Comparison of ENCODE assay signal across 14 cellular contexts in genomic region chr4:29653221-29653620, GRCh38.
A peak's percentile ranks its signal among the peaks of the same experiment; 100 is the strongest.
DNase-seq lines count a peak whose midpoint lies in the region; ATAC-seq and TF ChIP-seq lines count a peak whose summit lies in the region.
"Had no signal": no experiment of that assay in that cellular context is flagged by ENCODE, and none has a peak within 500 bp of the region (broad histone marks: within the 10 kb centered on the region; RNA-seq: fewer than 3 reads in every experiment).

No MANE protein-coding gene starts in this region.

- H3K4me1 Mint-ChIP-seq in GM23338 (peaks cover 7% of the 10 kb centered on the region; the same call in 2 of the 3 replicates), WTC11 (peaks cover 8% of the 10 kb centered on the region), endothelial cell (ENCODE audit: unreplicated experiment) (no peaks in the 10 kb centered on the region)

- H3K27ac Mint-ChIP-seq in GM23338 (no peak overlapping the region), WTC11 (no peak overlapping the region), endothelial cell (ENCODE audit: unreplicated experiment) (no peak overlapping the region)
- H3K27ac Mint-ChIP-seq: CD4-positive, alpha-beta T cell had no signal

- H3K27me3 Mint-ChIP-seq in GM23338 (ENCODE audit: insufficient read depth, low read depth, poor library complexity) (peaks cover 2% of the 10 kb centered on the region), WTC11 (ENCODE audit: low read depth) (no peaks in the 10 kb centered on the region), endothelial cell (ENCODE audit: unreplicated experiment) (no peaks in the 10 kb centered on the region)
- H3K27me3 Mint-ChIP-seq: CD4-positive, alpha-beta T cell had no signal

- no peak overlapping the region; the same call in 1 of the 2 replicates for H2AFZ ChIP-seq in GM23338

- no CpG with 5 or more reads among the region's 6 CpGs for WGBS in mesendoderm (ENCODE audit: extremely low coverage, insufficient coverage, low lambda C conversion rate)
- WGBS in ovary, 3 donors: 87 to 91% (median 88%) methylated on average over 6 of the region's 6 CpGs

- peaks cover 3% of the 10 kb centered on the region for H3K4me1 ChIP-seq in A673 (ENCODE audit: insufficient read depth, low read length, poor library complexity, severe bottlenecking)
- no peaks in the 10 kb centered on the region for H3K4me1 ChIP-seq in GM23338 (ENCODE audit: insufficient read depth)
- no peaks in the 10 kb centered on the region for H3K4me1 ChIP-seq in mesendoderm (ENCODE audit: control insufficient read depth, low read depth, low read length)
- H3K4me1 ChIP-seq in ovary (ENCODE audit: insufficient read depth): no peaks in the 10 kb centered on the region
- H3K4me1 ChIP-seq: Caco-2, HAP-1 had no signal

- H2BK120ac ChIP-seq in mesendoderm (ENCODE audit: low read depth, low read length): no peak overlapping the region

- ATAC-seq in GM23338: no peak
- ATAC-seq in WTC11: peak; percentile 32; the same call in 1 of the 2 replicates
- no peak for ATAC-seq in GM18502 (IDR thresholded peaks at IDR 0.05; ENCODE audit: poor library complexity, unreplicated experiment)

- no peak overlapping the region for H3K23ac ChIP-seq in mesendoderm (ENCODE audit: low read length)

- H3K4me2 ChIP-seq in GM23338: no peak overlapping the region
- no peak overlapping the region for H3K4me2 ChIP-seq in mesendoderm (ENCODE audit: low read length)

- POLR2A ChIA-PET in A673 (lab: Charles Lee; ENCODE audit: low non-redundant PET): no interaction called here
- POLR2A ChIA-PET in WTC11 (lab: Charles Lee): no interaction called here

- no peak overlapping the region for H3K56ac ChIP-seq in mesendoderm (ENCODE audit: low read length)

- DNase-seq in A673 (ENCODE audit: low spot score) (peak; percentile 2), GM23338 (ENCODE audit: low spot score) (peak; percentile 1), WTC11 (ENCODE audit: low spot score) (no peak), mesendoderm (peak; percentile 2), endothelial cell (ENCODE audit: low spot score) (no peak), ovary (no peak)
- DNase-seq: AML-193; Caco-2; CD4-positive, alpha-beta T cell; DMS79; GDM1 had no signal

- no peaks in the 10 kb centered on the region for H3K79me2 ChIP-seq in GM23338 (replicated peaks; ENCODE audit: insufficient read depth)
- H3K79me2 ChIP-seq in mesendoderm (ENCODE audit: control insufficient read depth, insufficient read depth, low read length): no peaks in the 10 kb centered on the region

- H3K18ac ChIP-seq in mesendoderm (ENCODE audit: low read length): no peak overlapping the region

- no peak overlapping the region for H2BK15ac ChIP-seq in mesendoderm (replicated peaks; ENCODE audit: low read depth)

- no peak for TF ChIP-seq POLR2A in ovary (IDR thresholded peaks at IDR 0.05)

- H3K9me3 Mint-ChIP-seq in GM23338: 0 out of 3 replicates have a peak, but pooled peaks cover 3% of the 10 kb centered on the region
- H3K9me3 Mint-ChIP-seq in WTC11: no peaks in the 10 kb centered on the region
- H3K9me3 Mint-ChIP-seq in endothelial cell (ENCODE audit: unreplicated experiment): no peaks in the 10 kb centered on the region

- no peaks in the 10 kb centered on the region for H3F3A ChIP-seq in GM23338 (replicated peaks; ENCODE audit: low read depth)

- H3K4me3 Mint-ChIP-seq in GM23338 (no peak overlapping the region), WTC11 (no peak overlapping the region), endothelial cell (ENCODE audit: unreplicated experiment) (no peak overlapping the region)
- H3K4me3 Mint-ChIP-seq: CD4-positive, alpha-beta T cell had no signal

- H3K4me3 ChIP-seq in A673 (ENCODE audit: low read depth, low read length, poor library complexity, severe bottlenecking) (no peak overlapping the region), GM23338 (no peak overlapping the region), mesendoderm (ENCODE audit: low read length) (no peak overlapping the region), ovary (no peak overlapping the region)
- H3K4me3 ChIP-seq: HAP-1 had no signal

- H4K5ac ChIP-seq in mesendoderm (ENCODE audit: low read length): no peak overlapping the region

- no peak overlapping the region for H4K8ac ChIP-seq in mesendoderm (ENCODE audit: low read depth, low read length)

- no peak overlapping the region for H3K9ac ChIP-seq in mesendoderm (ENCODE audit: low read length)

- H3K27ac ChIP-seq in A673 (ENCODE audit: low read depth, low read length, poor library complexity, severe bottlenecking): no peak overlapping the region
- H3K27ac ChIP-seq in GM23338 (ENCODE audit: low read depth): no peak overlapping the region
- H3K27ac ChIP-seq in mesendoderm (ENCODE audit: low read depth, low read length): no peak overlapping the region
- no peak overlapping the region for H3K27ac ChIP-seq in ovary
- H3K27ac ChIP-seq: C4-2B had no signal

- H3K27me3 ChIP-seq in A673 (replicated peaks; ENCODE audit: insufficient read depth, low read depth, low read length, poor library complexity) (no peaks in the 10 kb centered on the region), GM23338 (ENCODE audit: insufficient read depth) (no peaks in the 10 kb centered on the region), mesendoderm (ENCODE audit: insufficient read depth, low read length, poor library complexity) (no peaks in the 10 kb centered on the region), ovary (no peaks in the 10 kb centered on the region)

- CTCF ChIA-PET in A673 (lab: Charles Lee) (no interaction called here), WTC11 (lab: Charles Lee) (no interaction called here)

- no peaks in the 10 kb centered on the region for H3K79me1 ChIP-seq in mesendoderm (ENCODE audit: low read length)

- H3K4ac ChIP-seq in mesendoderm (ENCODE audit: low read depth, low read length): no peak overlapping the region

- TF ChIP-seq CTCF in A673 (conservative IDR thresholded peaks at IDR 0.05; ENCODE audit: low read depth, low read length): no peak
- TF ChIP-seq CTCF in GM23338 (conservative IDR thresholded peaks at IDR 0.05; ENCODE audit: low read depth in 2 of 2): no peak
- no peak for TF ChIP-seq CTCF in WTC11 (IDR thresholded peaks at IDR 0.05)
- no peak for TF ChIP-seq CTCF in endothelial cell (IDR thresholded peaks at IDR 0.05; ENCODE audit: unreplicated experiment)
- no peak for TF ChIP-seq CTCF in ovary (IDR thresholded peaks at IDR 0.05)

- intact Hi-C loops in A673 (cut with micrococcal nuclease; ENCODE audit: unreplicated experiment): no loop called here
- intact Hi-C loops in ovary (cut with DNase I): no loop called here

- H3K9me2 ChIP-seq in GM23338 (ENCODE audit: insufficient read depth): no peaks in the 10 kb centered on the region

- H3K36me3 ChIP-seq in A673 (ENCODE audit: insufficient read depth, low read length, poor library complexity, severe bottlenecking) (no peaks in the 10 kb centered on the region), GM23338 (ENCODE audit: insufficient read depth) (no peaks in the 10 kb centered on the region), mesendoderm (ENCODE audit: control insufficient read depth, insufficient read depth, low read length) (no peaks in the 10 kb centered on the region), ovary (no peaks in the 10 kb centered on the region)
- H3K36me3 ChIP-seq: HAP-1 had no signal

- H2BK5ac ChIP-seq in mesendoderm (ENCODE audit: low read length): no peak overlapping the region

- H3K36me3 Mint-ChIP-seq in GM23338 (ENCODE audit: low read depth) (no peaks in the 10 kb centered on the region), WTC11 (no peaks in the 10 kb centered on the region), endothelial cell (ENCODE audit: low read depth, unreplicated experiment) (no peaks in the 10 kb centered on the region)

- H2AK5ac ChIP-seq in mesendoderm (ENCODE audit: low read length): no peak overlapping the region

- H4K20me1 ChIP-seq in GM23338 (replicated peaks; ENCODE audit: insufficient read depth): no peaks in the 10 kb centered on the region

- BruUV-seq in A673 (replicated peaks; lab: Mats Ljungman, UMichigan): no TSS peak

- H3K9me3 ChIP-seq in A673 (ENCODE audit: low read depth, low read length, poor library complexity, severe bottlenecking) (no peaks in the 10 kb centered on the region), ovary (no peaks in the 10 kb centered on the region)
- H3K9me3 ChIP-seq: Caco-2, HAP-1 had no signal

- no peak for TF ChIP-seq EP300 in ovary (IDR thresholded peaks at IDR 0.05)

TF ChIP-seq in GM23338, 12 proteins besides CTCF, POLR2A, EP300 and RAD21 (continues in another document):
- no peak for TF ChIP-seq STAT1 (IDR thresholded peaks at IDR 0.05; ENCODE audit: unreplicated experiment)
- TF ChIP-seq EZH2 (IDR thresholded peaks at IDR 0.05; ENCODE audit: low read depth, unreplicated experiment): no peak
- no peak for TF ChIP-seq CREB1 (CRISPR knock-in tag; IDR thresholded peaks at IDR 0.05; ENCODE audit: low read depth)
- TF ChIP-seq ZNF331 (CRISPR knock-in tag; IDR thresholded peaks at IDR 0.05; ENCODE audit: low read depth): no peak
- no peak for TF ChIP-seq ZNF114 (CRISPR knock-in tag; IDR thresholded peaks at IDR 0.05)
- no peak for TF ChIP-seq EZH2phosphoT487 (IDR thresholded peaks at IDR 0.05; ENCODE audit: unreplicated experiment)

TF ChIP-seq in WTC11, 78 proteins besides CTCF, POLR2A, EP300 and RAD21:
- TF ChIP-seq CBFB (CRISPR knock-in tag; IDR thresholded peaks at IDR 0.05; ENCODE audit: low read depth) (no peak), GTF2I (CRISPR knock-in tag; conservative IDR thresholded peaks at IDR 0.05) (no peak), ATF3 (CRISPR knock-in tag; conservative IDR thresholded peaks at IDR 0.05) (no peak), CDX4 (CRISPR knock-in tag; IDR thresholded peaks at IDR 0.05; ENCODE audit: borderline replicate concordance) (no peak), SMAD3 (CRISPR knock-in tag; IDR thresholded peaks at IDR 0.05; ENCODE audit: borderline replicate concordance) (no peak)

Comparison
In these comparisons a context has a peak if more than half of its experiments do, and no peak if none do; other contexts are left out.
1. DNase-seq: peak in A673 (single experiment), GM23338 (single experiment) and mesendoderm (single experiment); none in WTC11 (single experiment), endothelial cell (single experiment) and ovary (0 of 5).